Comparison of ENCODE assay signal across 1 cellular context in the genomic region with DNA sequence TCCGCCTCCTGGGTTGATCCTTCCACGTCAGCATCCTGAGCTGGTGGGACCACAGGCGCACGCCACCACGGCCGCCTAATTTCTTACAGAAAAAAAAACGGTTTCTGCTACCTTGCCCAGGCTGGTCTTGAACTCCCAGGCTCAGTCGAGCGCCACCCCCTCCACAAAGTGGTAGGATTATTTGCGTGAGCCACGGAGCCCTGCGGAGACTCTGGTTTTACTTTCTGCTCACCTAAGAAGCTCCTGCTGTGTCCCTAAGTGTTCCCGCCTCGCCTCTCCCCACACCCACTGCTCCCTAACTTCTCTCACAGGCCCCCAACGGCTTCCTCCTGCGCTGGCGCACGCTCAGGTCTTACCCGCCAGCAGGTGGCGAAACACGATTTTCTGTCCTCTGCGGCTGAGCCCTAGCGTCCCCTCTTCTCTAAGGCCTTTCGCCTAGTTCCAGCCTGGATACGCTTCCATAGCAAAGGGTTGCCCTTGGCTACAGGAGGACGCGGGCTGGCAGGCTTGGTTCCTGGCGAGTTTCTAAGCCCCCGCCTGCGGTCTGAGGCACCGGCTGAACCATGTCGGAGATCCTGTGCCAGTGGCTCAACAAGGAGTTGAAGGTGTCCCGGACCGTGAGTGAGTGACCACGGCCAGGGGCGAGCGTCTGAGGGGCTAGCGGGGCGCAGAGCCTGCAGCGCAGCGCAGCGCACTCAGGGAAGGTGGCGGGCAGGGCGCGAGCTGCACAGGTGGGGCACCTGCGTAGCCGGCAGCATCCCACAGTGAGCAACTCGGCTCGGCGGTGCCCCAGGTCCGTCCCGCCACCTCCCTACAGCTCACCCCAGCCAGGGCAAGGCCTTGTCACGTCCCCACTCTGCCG.
TF ChIP-seq lines count a peak whose summit lies in the region.

A gene with protein sequence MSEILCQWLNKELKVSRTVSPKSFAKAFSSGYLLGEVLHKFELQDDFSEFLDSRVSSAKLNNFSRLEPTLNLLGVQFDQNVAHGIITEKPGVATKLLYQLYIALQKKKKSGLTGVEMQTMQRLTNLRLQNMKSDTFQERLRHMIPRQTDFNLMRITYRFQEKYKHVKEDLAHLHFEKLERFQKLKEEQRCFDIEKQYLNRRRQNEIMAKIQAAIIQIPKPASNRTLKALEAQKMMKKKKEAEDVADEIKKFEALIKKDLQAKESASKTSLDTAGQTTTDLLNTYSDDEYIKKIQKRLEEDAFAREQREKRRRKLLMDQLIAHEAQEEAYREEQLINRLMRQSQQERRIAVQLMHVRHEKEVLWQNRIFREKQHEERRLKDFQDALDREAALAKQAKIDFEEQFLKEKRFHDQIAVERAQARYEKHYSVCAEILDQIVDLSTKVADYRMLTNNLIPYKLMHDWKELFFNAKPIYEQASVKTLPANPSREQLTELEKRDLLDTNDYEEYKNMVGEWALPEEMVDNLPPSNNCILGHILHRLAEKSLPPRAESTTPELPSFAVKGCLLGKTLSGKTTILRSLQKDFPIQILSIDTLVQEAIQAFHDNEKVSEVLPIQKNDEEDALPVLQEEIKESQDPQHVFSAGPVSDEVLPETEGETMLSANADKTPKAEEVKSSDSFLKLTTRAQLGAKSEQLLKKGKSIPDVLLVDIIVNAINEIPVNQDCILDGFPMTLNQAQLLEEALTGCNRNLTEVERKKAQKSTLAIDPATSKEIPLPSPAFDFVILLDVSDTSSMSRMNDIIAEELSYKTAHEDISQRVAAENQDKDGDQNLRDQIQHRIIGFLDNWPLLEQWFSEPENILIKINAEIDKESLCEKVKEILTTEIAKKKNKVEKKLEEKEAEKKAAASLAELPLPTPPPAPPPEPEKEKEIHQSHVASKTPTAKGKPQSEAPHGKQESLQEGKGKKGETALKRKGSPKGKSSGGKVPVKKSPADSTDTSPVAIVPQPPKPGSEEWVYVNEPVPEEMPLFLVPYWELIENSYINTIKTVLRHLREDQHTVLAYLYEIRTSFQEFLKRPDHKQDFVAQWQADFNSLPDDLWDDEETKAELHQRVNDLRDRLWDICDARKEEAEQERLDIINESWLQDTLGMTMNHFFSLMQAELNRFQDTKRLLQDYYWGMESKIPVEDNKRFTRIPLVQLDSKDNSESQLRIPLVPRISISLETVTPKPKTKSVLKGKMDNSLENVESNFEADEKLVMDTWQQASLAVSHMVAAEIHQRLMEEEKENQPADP (N-terminal part only) (plus strand): TSS at position 429 of the 862 bp plus-strand sequence. CDS start 135 bp downstream, at position 564.

TF ChIP-seq in HepG2, 621 proteins besides CTCF, POLR2A, EP300 and RAD21 (continued from another document and continues in another):
- TF ChIP-seq, protein P1, sequence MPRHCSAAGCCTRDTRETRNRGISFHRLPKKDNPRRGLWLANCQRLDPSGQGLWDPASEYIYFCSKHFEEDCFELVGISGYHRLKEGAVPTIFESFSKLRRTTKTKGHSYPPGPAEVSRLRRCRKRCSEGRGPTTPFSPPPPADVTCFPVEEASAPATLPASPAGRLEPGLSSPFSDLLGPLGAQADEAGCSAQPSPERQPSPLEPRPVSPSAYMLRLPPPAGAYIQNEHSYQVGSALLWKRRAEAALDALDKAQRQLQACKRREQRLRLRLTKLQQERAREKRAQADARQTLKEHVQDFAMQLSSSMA (CRISPR knock-in tag; IDR thresholded peaks at IDR 0.05): 0 out of 2 replicates have a peak, but pooled peaks have one; percentile 66
- TF ChIP-seq ZNF124 (CRISPR knock-in tag; IDR thresholded peaks at IDR 0.05) (peak; percentile 77), GABPA (IDR thresholded peaks at IDR 0.05; ENCODE audit: low read depth, low read length) (no peak), GABPA (CRISPR knock-in tag; IDR thresholded peaks at IDR 0.05; ENCODE audit: low read depth) (peak; percentile 57), ZBTB7B (CRISPR knock-in tag; IDR thresholded peaks at IDR 0.05) (peak; percentile 47; the same call in 1 of the 2 replicates), CREB1 (IDR thresholded peaks at IDR 0.05) (no peak), CREB1 (CRISPR knock-in tag; IDR thresholded peaks at IDR 0.05) (no peak), YEATS4 (CRISPR knock-in tag; IDR thresholded peaks at IDR 0.05; ENCODE audit: borderline replicate concordance) (peak; percentile 69), RFX5 (IDR thresholded peaks at IDR 0.05; ENCODE audit: low read depth, low read length) (peak; percentile 35; the same call in 1 of the 2 replicates), NR2F6 (IDR thresholded peaks at IDR 0.05) (no peak), NR2F6 (CRISPR knock-in tag; IDR thresholded peaks at IDR 0.05) (peak; percentile 38; the same call in 1 of the 2 replicates), ZNF629 (CRISPR knock-in tag; conservative IDR thresholded peaks at IDR 0.05) (0 out of 2 replicates have a peak, but pooled peaks have one; percentile 6), HOXD1 (CRISPR knock-in tag; IDR thresholded peaks at IDR 0.05) (0 out of 2 replicates have a peak, but pooled peaks have one; percentile 39), ZNF510 (CRISPR knock-in tag; IDR thresholded peaks at IDR 0.05; ENCODE audit: low read depth) (no peak), PHF21A (CRISPR knock-in tag; IDR thresholded peaks at IDR 0.05) (peak; percentile 62; the same call in 1 of the 2 replicates), ZNF766 (CRISPR knock-in tag; IDR thresholded peaks at IDR 0.05; ENCODE audit: borderline replicate concordance) (0 out of 2 replicates have a peak, but pooled peaks have one; percentile 39), GZF1 (CRISPR knock-in tag; IDR thresholded peaks at IDR 0.05) (0 out of 2 replicates have a peak, but pooled peaks have one; percentile 69), ZNF264 (CRISPR knock-in tag; IDR thresholded peaks at IDR 0.05) (no peak), FOSL2 (CRISPR knock-in tag; IDR thresholded peaks at IDR 0.05) (peak; percentile 48), GATAD1 (CRISPR knock-in tag; IDR thresholded peaks at IDR 0.05) (peak; percentile 90), YY1 (IDR thresholded peaks at IDR 0.05; ENCODE audit: insufficient read depth, insufficient replicate concordance, low read depth, low read length) (peak; percentile 74), TEAD3 (CRISPR knock-in tag; optimal IDR thresholded peaks at IDR 0.05; ENCODE audit: borderline replicate concordance) (peak; percentile 28), ZNF607 (CRISPR knock-in tag; IDR thresholded peaks at IDR 0.05; ENCODE audit: borderline replicate concordance) (peak; percentile 66; the same call in 1 of the 2 replicates), ZNF670 (CRISPR knock-in tag; IDR thresholded peaks at IDR 0.05; ENCODE audit: borderline replicate concordance) (peak; percentile 68; the same call in 1 of the 2 replicates), KDM2A (CRISPR knock-in tag; IDR thresholded peaks at IDR 0.05; ENCODE audit: borderline replicate concordance, low read depth) (peak; percentile 91), ZNF205 (CRISPR knock-in tag; IDR thresholded peaks at IDR 0.05) (peak; percentile 42; the same call in 1 of the 2 replicates), ELF3 (CRISPR knock-in tag; IDR thresholded peaks at IDR 0.05) (peak; percentile 45; the same call in 1 of the 2 replicates), ZNF331 (CRISPR knock-in tag; IDR thresholded peaks at IDR 0.05) (peak; percentile 74), HNRNPLL (IDR thresholded peaks at IDR 0.05; ENCODE audit: low read depth, low read length, poor library complexity, severe bottlenecking) (peak; percentile 95), MYNN (CRISPR knock-in tag; IDR thresholded peaks at IDR 0.05; ENCODE audit: low read depth) (0 out of 2 replicates have a peak, but pooled peaks have one; percentile 37), ZFP90 (CRISPR knock-in tag; IDR thresholded peaks at IDR 0.05; ENCODE audit: borderline replicate concordance) (peak; percentile 35; the same call in 1 of the 2 replicates), KLF6 (CRISPR knock-in tag; IDR thresholded peaks at IDR 0.05) (0 out of 2 replicates have a peak, but pooled peaks have one; percentile 53)
- TF ChIP-seq, protein P2, sequence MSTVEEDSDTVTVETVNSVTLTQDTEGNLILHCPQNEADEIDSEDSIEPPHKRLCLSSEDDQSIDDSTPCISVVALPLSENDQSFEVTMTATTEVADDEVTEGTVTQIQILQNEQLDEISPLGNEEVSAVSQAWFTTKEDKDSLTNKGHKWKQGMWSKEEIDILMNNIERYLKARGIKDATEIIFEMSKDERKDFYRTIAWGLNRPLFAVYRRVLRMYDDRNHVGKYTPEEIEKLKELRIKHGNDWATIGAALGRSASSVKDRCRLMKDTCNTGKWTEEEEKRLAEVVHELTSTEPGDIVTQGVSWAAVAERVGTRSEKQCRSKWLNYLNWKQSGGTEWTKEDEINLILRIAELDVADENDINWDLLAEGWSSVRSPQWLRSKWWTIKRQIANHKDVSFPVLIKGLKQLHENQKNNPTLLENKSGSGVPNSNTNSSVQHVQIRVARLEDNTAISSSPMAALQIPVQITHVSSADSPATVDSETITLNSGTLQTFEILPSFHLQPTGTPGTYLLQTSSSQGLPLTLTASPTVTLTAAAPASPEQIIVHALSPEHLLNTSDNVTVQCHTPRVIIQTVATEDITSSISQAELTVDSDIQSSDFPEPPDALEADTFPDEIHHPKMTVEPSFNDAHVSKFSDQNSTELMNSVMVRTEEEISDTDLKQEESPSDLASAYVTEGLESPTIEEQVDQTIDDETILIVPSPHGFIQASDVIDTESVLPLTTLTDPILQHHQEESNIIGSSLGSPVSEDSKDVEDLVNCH (CRISPR knock-in tag; IDR thresholded peaks at IDR 0.05): no peak
- TF ChIP-seq, protein P3, sequence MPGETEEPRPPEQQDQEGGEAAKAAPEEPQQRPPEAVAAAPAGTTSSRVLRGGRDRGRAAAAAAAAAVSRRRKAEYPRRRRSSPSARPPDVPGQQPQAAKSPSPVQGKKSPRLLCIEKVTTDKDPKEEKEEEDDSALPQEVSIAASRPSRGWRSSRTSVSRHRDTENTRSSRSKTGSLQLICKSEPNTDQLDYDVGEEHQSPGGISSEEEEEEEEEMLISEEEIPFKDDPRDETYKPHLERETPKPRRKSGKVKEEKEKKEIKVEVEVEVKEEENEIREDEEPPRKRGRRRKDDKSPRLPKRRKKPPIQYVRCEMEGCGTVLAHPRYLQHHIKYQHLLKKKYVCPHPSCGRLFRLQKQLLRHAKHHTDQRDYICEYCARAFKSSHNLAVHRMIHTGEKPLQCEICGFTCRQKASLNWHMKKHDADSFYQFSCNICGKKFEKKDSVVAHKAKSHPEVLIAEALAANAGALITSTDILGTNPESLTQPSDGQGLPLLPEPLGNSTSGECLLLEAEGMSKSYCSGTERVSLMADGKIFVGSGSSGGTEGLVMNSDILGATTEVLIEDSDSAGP (CRISPR knock-in tag; IDR thresholded peaks at IDR 0.05; ENCODE audit: borderline replicate concordance): peak; percentile 86; the same call in 1 of the 2 replicates
- TF ChIP-seq, protein P4, sequence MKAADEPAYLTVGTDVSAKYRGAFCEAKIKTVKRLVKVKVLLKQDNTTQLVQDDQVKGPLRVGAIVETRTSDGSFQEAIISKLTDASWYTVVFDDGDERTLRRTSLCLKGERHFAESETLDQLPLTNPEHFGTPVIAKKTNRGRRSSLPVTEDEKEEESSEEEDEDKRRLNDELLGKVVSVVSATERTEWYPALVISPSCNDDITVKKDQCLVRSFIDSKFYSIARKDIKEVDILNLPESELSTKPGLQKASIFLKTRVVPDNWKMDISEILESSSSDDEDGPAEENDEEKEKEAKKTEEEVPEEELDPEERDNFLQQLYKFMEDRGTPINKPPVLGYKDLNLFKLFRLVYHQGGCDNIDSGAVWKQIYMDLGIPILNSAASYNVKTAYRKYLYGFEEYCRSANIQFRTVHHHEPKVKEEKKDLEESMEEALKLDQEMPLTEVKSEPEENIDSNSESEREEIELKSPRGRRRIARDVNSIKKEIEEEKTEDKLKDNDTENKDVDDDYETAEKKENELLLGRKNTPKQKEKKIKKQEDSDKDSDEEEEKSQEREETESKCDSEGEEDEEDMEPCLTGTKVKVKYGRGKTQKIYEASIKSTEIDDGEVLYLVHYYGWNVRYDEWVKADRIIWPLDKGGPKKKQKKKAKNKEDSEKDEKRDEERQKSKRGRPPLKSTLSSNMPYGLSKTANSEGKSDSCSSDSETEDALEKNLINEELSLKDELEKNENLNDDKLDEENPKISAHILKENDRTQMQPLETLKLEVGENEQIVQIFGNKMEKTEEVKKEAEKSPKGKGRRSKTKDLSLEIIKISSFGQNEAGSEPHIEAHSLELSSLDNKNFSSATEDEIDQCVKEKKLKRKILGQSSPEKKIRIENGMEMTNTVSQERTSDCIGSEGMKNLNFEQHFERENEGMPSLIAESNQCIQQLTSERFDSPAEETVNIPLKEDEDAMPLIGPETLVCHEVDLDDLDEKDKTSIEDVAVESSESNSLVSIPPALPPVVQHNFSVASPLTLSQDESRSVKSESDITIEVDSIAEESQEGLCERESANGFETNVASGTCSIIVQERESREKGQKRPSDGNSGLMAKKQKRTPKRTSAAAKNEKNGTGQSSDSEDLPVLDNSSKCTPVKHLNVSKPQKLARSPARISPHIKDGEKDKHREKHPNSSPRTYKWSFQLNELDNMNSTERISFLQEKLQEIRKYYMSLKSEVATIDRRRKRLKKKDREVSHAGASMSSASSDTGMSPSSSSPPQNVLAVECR (CRISPR knock-in tag; IDR thresholded peaks at IDR 0.05; ENCODE audit: borderline replicate concordance): peak; percentile 93
- TF ChIP-seq, protein P5, sequence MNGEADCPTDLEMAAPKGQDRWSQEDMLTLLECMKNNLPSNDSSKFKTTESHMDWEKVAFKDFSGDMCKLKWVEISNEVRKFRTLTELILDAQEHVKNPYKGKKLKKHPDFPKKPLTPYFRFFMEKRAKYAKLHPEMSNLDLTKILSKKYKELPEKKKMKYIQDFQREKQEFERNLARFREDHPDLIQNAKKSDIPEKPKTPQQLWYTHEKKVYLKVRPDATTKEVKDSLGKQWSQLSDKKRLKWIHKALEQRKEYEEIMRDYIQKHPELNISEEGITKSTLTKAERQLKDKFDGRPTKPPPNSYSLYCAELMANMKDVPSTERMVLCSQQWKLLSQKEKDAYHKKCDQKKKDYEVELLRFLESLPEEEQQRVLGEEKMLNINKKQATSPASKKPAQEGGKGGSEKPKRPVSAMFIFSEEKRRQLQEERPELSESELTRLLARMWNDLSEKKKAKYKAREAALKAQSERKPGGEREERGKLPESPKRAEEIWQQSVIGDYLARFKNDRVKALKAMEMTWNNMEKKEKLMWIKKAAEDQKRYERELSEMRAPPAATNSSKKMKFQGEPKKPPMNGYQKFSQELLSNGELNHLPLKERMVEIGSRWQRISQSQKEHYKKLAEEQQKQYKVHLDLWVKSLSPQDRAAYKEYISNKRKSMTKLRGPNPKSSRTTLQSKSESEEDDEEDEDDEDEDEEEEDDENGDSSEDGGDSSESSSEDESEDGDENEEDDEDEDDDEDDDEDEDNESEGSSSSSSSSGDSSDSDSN (CRISPR knock-in tag; IDR thresholded peaks at IDR 0.05): peak; percentile 45; the same call in 1 of the 2 replicates
- TF ChIP-seq, protein P6, sequence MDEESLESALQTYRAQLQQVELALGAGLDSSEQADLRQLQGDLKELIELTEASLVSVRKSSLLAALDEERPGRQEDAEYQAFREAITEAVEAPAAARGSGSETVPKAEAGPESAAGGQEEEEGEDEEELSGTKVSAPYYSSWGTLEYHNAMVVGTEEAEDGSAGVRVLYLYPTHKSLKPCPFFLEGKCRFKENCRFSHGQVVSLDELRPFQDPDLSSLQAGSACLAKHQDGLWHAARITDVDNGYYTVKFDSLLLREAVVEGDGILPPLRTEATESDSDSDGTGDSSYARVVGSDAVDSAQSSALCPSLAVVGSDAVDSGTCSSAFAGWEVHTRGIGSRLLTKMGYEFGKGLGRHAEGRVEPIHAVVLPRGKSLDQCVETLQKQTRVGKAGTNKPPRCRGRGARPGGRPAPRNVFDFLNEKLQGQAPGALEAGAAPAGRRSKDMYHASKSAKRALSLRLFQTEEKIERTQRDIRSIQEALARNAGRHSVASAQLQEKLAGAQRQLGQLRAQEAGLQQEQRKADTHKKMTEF (CRISPR knock-in tag; IDR thresholded peaks at IDR 0.05): peak; percentile 62
